In the genomic region with DNA sequence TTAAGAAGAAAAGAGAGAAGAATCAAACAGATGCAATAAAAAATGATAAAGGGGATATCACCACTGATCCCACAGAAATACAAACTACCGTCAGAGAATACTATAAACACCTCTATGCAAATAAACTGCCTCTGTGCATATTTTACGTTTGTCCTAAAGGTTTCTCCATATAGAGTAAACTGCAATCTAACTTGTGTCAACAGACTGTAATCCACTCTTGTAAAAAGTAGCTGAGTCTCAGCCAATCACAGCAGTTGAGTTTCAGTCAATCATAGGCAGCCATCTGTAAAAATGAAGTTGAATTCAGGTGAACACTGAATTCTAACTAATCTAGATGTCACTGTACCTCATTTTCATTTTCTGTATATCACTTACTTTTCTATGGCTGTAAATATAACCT, we compare ENCODE assay signal across 21 cellular contexts.
DNase-seq lines count a peak whose midpoint lies in the region; ATAC-seq and TF ChIP-seq lines count a peak whose summit lies in the region.
"Had no signal": no experiment of that assay in that cellular context is flagged by ENCODE, and none has a peak within 500 bp of the region (broad histone marks: within the 10 kb centered on the region; RNA-seq: fewer than 3 reads in every experiment).

No MANE protein-coding gene starts in this region.

- no peaks in the 10 kb centered on the region for H3K27me3 ChIP-seq in right lobe of liver
- H3K27me3 ChIP-seq: BLaER1 had no signal

- no peak for TF ChIP-seq POLR2A in right lobe of liver (IDR thresholded peaks at IDR 0.05)

- WGBS in right lobe of liver (ENCODE audit: insufficient coverage, low coverage, low lambda C conversion rate, missing lambda C conversion rate): 22% methylated on average over 2 of the region's 2 CpGs

- no peaks in the 10 kb centered on the region for H3K4me1 ChIP-seq in right lobe of liver
- H3K4me1 ChIP-seq: BLaER1, Caco-2 had no signal

- H3K27ac ChIP-seq in right lobe of liver: no peak overlapping the region
- H3K27ac ChIP-seq: 22Rv1, BLaER1, C4-2B, GM23248 had no signal

- no peaks in the 10 kb centered on the region for H3K9me3 ChIP-seq in right lobe of liver
- H3K9me3 ChIP-seq: BLaER1, Caco-2 had no signal

- POLR2A ChIA-PET in HEK293T (lab: Yijun Ruan, JAX): no interaction called here

- intact Hi-C loops in left colon (cut with DNase I, micrococcal nuclease) (loop anchor here in 1 of 2 donors (10.0 kb wide), 1 partner anchor 1100 kb away; no protein-coding TSS in a partner anchor), right lobe of liver (cut with DNase I) (no loop called here)

- H3K4me3 ChIP-seq in right lobe of liver: no peak overlapping the region
- H3K4me3 ChIP-seq: BLaER1, GM23248 had no signal

- ATAC-seq in left colon (peak; percentile 73), GM21367 (IDR thresholded peaks at IDR 0.05; ENCODE audit: unreplicated experiment) (no peak), right lobe of liver (no peak), GM19397 (IDR thresholded peaks at IDR 0.05; ENCODE audit: unreplicated experiment) (no peak)
- ATAC-seq: CD8-positive, alpha-beta T cell; HCT116 had no signal

- TF ChIP-seq CTCF in right lobe of liver (IDR thresholded peaks at IDR 0.05): no peak

- no peaks in the 10 kb centered on the region for H3K36me3 ChIP-seq in right lobe of liver
- H3K36me3 ChIP-seq: BLaER1 had no signal

- CTCF ChIA-PET in HEK293T (lab: Yijun Ruan, JAX): no interaction called here

- DNase-seq in NCI-H510A treated with DMSO at 0.1 percent for 48 hours (lab: John Stamatoyannopoulos, UW) (peak; percentile 44), NCI-H510A (lab: John Stamatoyannopoulos, UW) (no peak), HEK293T (ENCODE audit: extremely low spot score) (no peak), NCI-H526 (lab: John Stamatoyannopoulos, UW) (peak; percentile 78 to 80), left colon (no peak), right lobe of liver (no peak)
- DNase-seq: Caco-2; CD4-positive, CD25-positive, alpha-beta regulatory T cell; CD8-positive, alpha-beta T cell; DMS153; DMS79 treated with DMSO at 0.1 percent for 48 hours; GF-D8; GM23248; H7; HFFc6 had no signal

TF ChIP-seq in HEK293T, 16 proteins besides CTCF, POLR2A, EP300 and RAD21:
- TF ChIP-seq, protein P1, sequence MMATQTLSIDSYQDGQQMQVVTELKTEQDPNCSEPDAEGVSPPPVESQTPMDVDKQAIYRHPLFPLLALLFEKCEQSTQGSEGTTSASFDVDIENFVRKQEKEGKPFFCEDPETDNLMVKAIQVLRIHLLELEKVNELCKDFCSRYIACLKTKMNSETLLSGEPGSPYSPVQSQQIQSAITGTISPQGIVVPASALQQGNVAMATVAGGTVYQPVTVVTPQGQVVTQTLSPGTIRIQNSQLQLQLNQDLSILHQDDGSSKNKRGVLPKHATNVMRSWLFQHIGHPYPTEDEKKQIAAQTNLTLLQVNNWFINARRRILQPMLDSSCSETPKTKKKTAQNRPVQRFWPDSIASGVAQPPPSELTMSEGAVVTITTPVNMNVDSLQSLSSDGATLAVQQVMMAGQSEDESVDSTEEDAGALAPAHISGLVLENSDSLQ (IDR thresholded peaks at IDR 0.05): 0 out of 2 replicates have a peak, but pooled peaks have one; percentile 5
- no peak for TF ChIP-seq BHLHE40 (IDR thresholded peaks at IDR 0.05; ENCODE audit: borderline replicate concordance)

Comparison
In these comparisons a context has a peak if more than half of its experiments do, and no peak if none do; other contexts are left out.
1. DNase-seq: peak in NCI-H510A treated with DMSO at 0.1 percent for 48 hours (single experiment) and NCI-H526 (2 of 2); none in NCI-H510A (single experiment), HEK293T (single experiment), left colon (0 of 2) and right lobe of liver (0 of 3).